Comparison of ENCODE assay signal across 18 cellular contexts in genomic region chr9:5563417-5563815, GRCh38. TPM values are rescaled to one million over a fixed set of nuclear protein-coding genes. Genes with fewer than 3 reads are reported as not detected.
A peak's percentile ranks its signal among the peaks of the same experiment; 100 is the strongest.
DNase-seq lines count a peak whose midpoint lies in the region; TF ChIP-seq lines count a peak whose summit lies in the region.
"Had no signal": no experiment of that assay in that cellular context is flagged by ENCODE, and none has a peak within 500 bp of the region (broad histone marks: within the 10 kb centered on the region; RNA-seq: fewer than 3 reads in every experiment).

No MANE protein-coding gene starts in this region.

- H2BK12ac ChIP-seq in mesenchymal stem cell (ENCODE audit: low read length in 2 of 2): no peak overlapping the region

- no peak overlapping the region for H3K4ac ChIP-seq in mesenchymal stem cell (ENCODE audit: low read depth in 1 of 2, low read length in 2 of 2)

- no peak overlapping the region for H3K14ac ChIP-seq in mesenchymal stem cell (ENCODE audit: low read length in 2 of 2)

- H3K9me3 ChIP-seq in osteoblast (ENCODE audit: low read depth, low read length): no peaks in the 10 kb centered on the region
- H3K9me3 ChIP-seq in mesenchymal stem cell (ENCODE audit: control insufficient read depth, low read length): no peaks in the 10 kb centered on the region
- H3K9me3 ChIP-seq: gastroesophageal sphincter, tibial nerve had no signal

- TF ChIP-seq CTCF in osteoblast (IDR thresholded peaks at IDR 0.05; ENCODE audit: extremely low read depth, low read depth, low read length): no peak

- 97% methylated on average over 2 of the region's 2 CpGs for WGBS in mesenchymal stem cell

- H2AFZ ChIP-seq in osteoblast (ENCODE audit: low read length): no peak overlapping the region
- H2AFZ ChIP-seq in mesenchymal stem cell (ENCODE audit: low read depth, low read length): no peak overlapping the region

- no peak overlapping the region for H3K23ac ChIP-seq in mesenchymal stem cell (ENCODE audit: low read length in 2 of 2)

- H3K9me3 Mint-ChIP-seq in T-helper 1 cell treated with Interleukin-12 subunit alpha and Interleukin-12 subunit beta and Interleukin-4 antibody, amounts not matched to agents 30 μg/mL and 1 μg/mL, for 36 hours: peaks cover 8% of the 10 kb centered on the region
- peaks cover 5% of the 10 kb centered on the region for H3K9me3 Mint-ChIP-seq in dendritic cell treated with granulocyte-macrophage colony-stimulating factor and Interleukin-4, amounts not matched to agents 40 ng/mL and 50 ng/mL, for 4 days

- no peaks in the 10 kb centered on the region for H3K79me2 ChIP-seq in osteoblast (ENCODE audit: insufficient read depth, low read length)

- H3K27ac ChIP-seq in osteoblast (ENCODE audit: low read depth, low read length) (peak overlapping the region; percentile 21), mesenchymal stem cell (ENCODE audit: low read length, poor library complexity, severe bottlenecking) (no peak overlapping the region)
- H3K27ac ChIP-seq: 22Rv1, coronary artery, tibial nerve, WERI-Rb-1 had no signal

- DNase-seq in T-helper 1 cell (no peak), M059J (ENCODE audit: low read depth) (peak; percentile 26), osteoblast (ENCODE audit: insufficient read length, low spot score, missing footprints) (no peak), globus pallidus (ENCODE audit: low spot score) (no peak), mesenchymal stem cell (no peak), medulla oblongata (ENCODE audit: extremely low spot score) (no peak)
- DNase-seq: activated gamma-delta T cell, NCI-H1092 treated with DMSO at 0.1 percent for 48 hours, NCI-H2081 treated with DMSO at 0.1 percent for 48 hours, NCI-H510A treated with DMSO at 0.1 percent for 48 hours, WERI-Rb-1 had no signal

- intact Hi-C loops in dendritic cell treated with granulocyte-macrophage colony-stimulating factor and Interleukin-4, amounts not matched to agents 40 ng/mL and 50 ng/mL, for 4 days (cut with micrococcal nuclease): no loop called here

- no peak overlapping the region for H3K4me3 Mint-ChIP-seq in T-helper 1 cell treated with Interleukin-12 subunit alpha and Interleukin-12 subunit beta and Interleukin-4 antibody, amounts not matched to agents 30 μg/mL and 1 μg/mL, for 36 hours
- no peak overlapping the region for H3K4me3 Mint-ChIP-seq in dendritic cell treated with granulocyte-macrophage colony-stimulating factor and Interleukin-4, amounts not matched to agents 40 ng/mL and 50 ng/mL, for 4 days

- H3K27me3 ChIP-seq in osteoblast (ENCODE audit: insufficient read depth, low read length): no peaks in the 10 kb centered on the region
- H3K27me3 ChIP-seq in mesenchymal stem cell (ENCODE audit: control insufficient read depth in 1 of 2, insufficient read depth in 1 of 2, low read length in 2 of 2): no peaks in the 10 kb centered on the region
- H3K27me3 ChIP-seq: gastroesophageal sphincter, tibial nerve had no signal

- no peaks in the 10 kb centered on the region for H3K79me1 ChIP-seq in mesenchymal stem cell (replicated peaks; ENCODE audit: low read length, poor library complexity, severe bottlenecking)

- H3K4me1 ChIP-seq in osteoblast (ENCODE audit: insufficient read depth, low read length) (peaks cover 13% of the 10 kb centered on the region), mesenchymal stem cell (ENCODE audit: control insufficient read depth, insufficient read depth, low read depth, low read length) (peaks cover 2% of the 10 kb centered on the region)

- H3K36me3 Mint-ChIP-seq in T-helper 1 cell treated with Interleukin-12 subunit alpha and Interleukin-12 subunit beta and Interleukin-4 antibody, amounts not matched to agents 30 μg/mL and 1 μg/mL, for 36 hours (ENCODE audit: low read depth): peaks cover 62% of the 10 kb centered on the region
- peaks cover 100% of the 10 kb centered on the region for H3K36me3 Mint-ChIP-seq in dendritic cell treated with granulocyte-macrophage colony-stimulating factor and Interleukin-4, amounts not matched to agents 40 ng/mL and 50 ng/mL, for 4 days (ENCODE audit: low read depth)

- H3K4me1 Mint-ChIP-seq in T-helper 1 cell treated with Interleukin-12 subunit alpha and Interleukin-12 subunit beta and Interleukin-4 antibody, amounts not matched to agents 30 μg/mL and 1 μg/mL, for 36 hours (ENCODE audit: low read depth): peaks cover 34% of the 10 kb centered on the region
- peaks cover 85% of the 10 kb centered on the region for H3K4me1 Mint-ChIP-seq in dendritic cell treated with granulocyte-macrophage colony-stimulating factor and Interleukin-4, amounts not matched to agents 40 ng/mL and 50 ng/mL, for 4 days (ENCODE audit: low read depth)

- H3K27me3 Mint-ChIP-seq in T-helper 1 cell treated with Interleukin-12 subunit alpha and Interleukin-12 subunit beta and Interleukin-4 antibody, amounts not matched to agents 30 μg/mL and 1 μg/mL, for 36 hours (ENCODE audit: low read depth): no peaks in the 10 kb centered on the region
- no peaks in the 10 kb centered on the region for H3K27me3 Mint-ChIP-seq in dendritic cell treated with granulocyte-macrophage colony-stimulating factor and Interleukin-4, amounts not matched to agents 40 ng/mL and 50 ng/mL, for 4 days
- H3K27me3 Mint-ChIP-seq: progenitor cell of endocrine pancreas had no signal

- no peak overlapping the region for H4K91ac ChIP-seq in mesenchymal stem cell (ENCODE audit: low read length)

- no peak overlapping the region for H3K9ac ChIP-seq in mesenchymal stem cell (ENCODE audit: low read length)

- peaks cover 13% of the 10 kb centered on the region for H3K36me3 ChIP-seq in osteoblast (ENCODE audit: insufficient read depth, low read length)
- peaks cover 3 to 32% of the 10 kb centered on the region in 2 experiments for H3K36me3 ChIP-seq in mesenchymal stem cell (ENCODE audit: control insufficient read depth in 1 of 2, insufficient read depth in 2 of 2, low read depth in 1 of 2, low read length in 2 of 2)
- H3K36me3 ChIP-seq: gastroesophageal sphincter, tibial nerve, WERI-Rb-1 had no signal

- peak overlapping the region; percentile 14 for H3K27ac Mint-ChIP-seq in T-helper 1 cell treated with Interleukin-12 subunit alpha and Interleukin-12 subunit beta and Interleukin-4 antibody, amounts not matched to agents 30 μg/mL and 1 μg/mL, for 36 hours
- peak overlapping the region; percentile 92 for H3K27ac Mint-ChIP-seq in dendritic cell treated with granulocyte-macrophage colony-stimulating factor and Interleukin-4, amounts not matched to agents 40 ng/mL and 50 ng/mL, for 4 days
- H3K27ac Mint-ChIP-seq: progenitor cell of endocrine pancreas had no signal

- no peak overlapping the region for H2BK15ac ChIP-seq in mesenchymal stem cell (ENCODE audit: low read depth, poor library complexity, severe bottlenecking)

- no peak overlapping the region for H3K4me3 ChIP-seq in osteoblast (ENCODE audit: insufficient read depth, low read length)
- no peak overlapping the region for H3K4me3 ChIP-seq in mesenchymal stem cell (ENCODE audit: insufficient read depth in 1 of 2, low read depth in 1 of 2, low read length in 2 of 2)
- H3K4me3 ChIP-seq: coronary artery, gastroesophageal sphincter, tibial nerve had no signal

- no peak overlapping the region for H2BK5ac ChIP-seq in mesenchymal stem cell (ENCODE audit: low read depth, low read length, poor library complexity, severe bottlenecking)

- H3K18ac ChIP-seq in mesenchymal stem cell (ENCODE audit: low read depth in 1 of 2, low read length in 2 of 2): no peak overlapping the region

- H4K8ac ChIP-seq in mesenchymal stem cell (ENCODE audit: low read length): no peak overlapping the region

- no peak overlapping the region for H2BK120ac ChIP-seq in mesenchymal stem cell (ENCODE audit: low read depth, low read length)

- no peaks in the 10 kb centered on the region for H4K20me1 ChIP-seq in osteoblast (ENCODE audit: insufficient read depth, low read length)

- no peak overlapping the region for H3K4me2 ChIP-seq in osteoblast (ENCODE audit: insufficient read depth, low read length)
- H3K4me2 ChIP-seq in mesenchymal stem cell (ENCODE audit: low read length, poor library complexity, severe bottlenecking): no peak overlapping the region

- no peak overlapping the region for H2AK5ac ChIP-seq in mesenchymal stem cell (ENCODE audit: low read length, severe bottlenecking)

RNA-seq across cellular contexts. Expression of gene PDCD1LG2, which starts 53.1 kb away (rescaled TPM):
- total RNA-seq in M059J (2014; rRNA removed; shearing (Covaris generic)): 20.7 and 28.1 TPM in 2 replicates
- 4.7 and 5.3 TPM in 2 replicates for total RNA-seq in osteoblast
- polyA plus RNA-seq in mesenchymal stem cell (2013, experiment 1 of 2): 15.2 TPM
- 15.5 TPM for polyA plus RNA-seq in mesenchymal stem cell (2013, experiment 2 of 2)
- total RNA-seq: progenitor cell of endocrine pancreas had no signal
